ENCODE assay signal across 8 cellular contexts in genomic region chr15:98779463-98780071, GRCh38.
DNase-seq lines count a peak whose midpoint lies in the region; ATAC-seq and TF ChIP-seq lines count a peak whose summit lies in the region.

No MANE protein-coding gene starts in this region.

- H3K36me3 Mint-ChIP-seq in osteocyte (ENCODE audit: unreplicated experiment), result no peaks in the 10 kb centered on the region

- peaks cover 34% of the 10 kb centered on the region for H3K4me1 Mint-ChIP-seq in osteocyte (ENCODE audit: unreplicated experiment)

- TF ChIP-seq CTCF in DOHH2 (IDR thresholded peaks at IDR 0.05; ENCODE audit: low read depth, low read length, poor library complexity, severe bottlenecking), result peak; percentile 97
- peak; percentile 100 for TF ChIP-seq CTCF in RWPE2 (IDR thresholded peaks at IDR 0.05; ENCODE audit: poor library complexity, severe bottlenecking)
- peak; percentile 92 for TF ChIP-seq CTCF in foreskin keratinocyte (conservative IDR thresholded peaks at IDR 0.05)
- peak; percentile 95 for TF ChIP-seq CTCF in osteocyte (IDR thresholded peaks at IDR 0.05)
- TF ChIP-seq CTCF in tibial artery (IDR thresholded peaks at IDR 0.05), result peak; percentile 79 to 88

- H3K9me3 ChIP-seq in DOHH2 (ENCODE audit: control insufficient read depth, insufficient read depth, low read length) (no peaks in the 10 kb centered on the region), HUES64 (ENCODE audit: insufficient read depth, low read depth, low read length) (no peaks in the 10 kb centered on the region), RWPE2 (ENCODE audit: severe bottlenecking) (no peaks in the 10 kb centered on the region), tibial artery (no peaks in the 10 kb centered on the region)

- DNase-seq in RWPE2 (ENCODE audit: low spot score), result no peak
- DNase-seq in activated T-helper 9 cell treated with anti-CD3 and anti-CD28 coated beads, Interleukin-2, amount 50 U/mL, for 16 hours (ENCODE audit: low read depth), result peak; percentile 52
- peak in 1 of 2 donors; percentile 72 for DNase-seq in foreskin keratinocyte
- DNase-seq in osteocyte (ENCODE audit: extremely low spot score, unreplicated experiment), result peak; percentile 87
- peak; percentile 58 to 83 for DNase-seq in tibial artery

- intact Hi-C loops in tibial artery (cut with DNase I; ENCODE audit: low total_unique reads), result loop anchor here (2.0 to 10.0 kb wide), 4 partner anchors 65 to 297 kb away; no protein-coding TSS in a partner anchor

- H3K9me3 Mint-ChIP-seq in osteocyte (ENCODE audit: unreplicated experiment), result no peaks in the 10 kb centered on the region

- no peaks in the 10 kb centered on the region for H3K9me2 ChIP-seq in DOHH2 (replicated peaks; ENCODE audit: control insufficient read depth, low read length)

- H3K4me3 ChIP-seq in DOHH2 (ENCODE audit: low read length) (no peak overlapping the region), HUES64 (ENCODE audit: low read length) (no peak overlapping the region), RWPE2 (ENCODE audit: severe bottlenecking) (no peak overlapping the region), tibial artery (no peak overlapping the region)

- peak overlapping the region; percentile 58 for H3K27ac Mint-ChIP-seq in osteocyte (ENCODE audit: unreplicated experiment)

- 0 out of 2 replicates have a peak, but pooled peaks cover 4% of the 10 kb centered on the region for H4K20me1 ChIP-seq in DOHH2 (ENCODE audit: control insufficient read depth, insufficient read depth, low read depth, low read length)

- H3K79me2 ChIP-seq in DOHH2 (ENCODE audit: control insufficient read depth, low read length), result no peaks in the 10 kb centered on the region

- no peaks in the 10 kb centered on the region for H3F3A ChIP-seq in DOHH2 (ENCODE audit: control insufficient read depth, insufficient read depth)

- H3K27me3 ChIP-seq in DOHH2 (ENCODE audit: control insufficient read depth, low read length) (no peaks in the 10 kb centered on the region), HUES64 (ENCODE audit: insufficient read depth, low read length) (no peaks in the 10 kb centered on the region), RWPE2 (ENCODE audit: insufficient read depth, poor library complexity, severe bottlenecking) (no peaks in the 10 kb centered on the region), foreskin keratinocyte (no peaks in the 10 kb centered on the region), tibial artery (no peaks in the 10 kb centered on the region)

- peak; percentile 86 for ATAC-seq in GM21526 (IDR thresholded peaks at IDR 0.05; ENCODE audit: low FRiP score, unreplicated experiment)
- ATAC-seq in RWPE2 (ENCODE audit: low read depth), result peak; percentile 68
- ATAC-seq in foreskin keratinocyte, result peak; percentile 72

- H3K36me3 ChIP-seq in DOHH2 (ENCODE audit: control insufficient read depth, low read length) (no peaks in the 10 kb centered on the region), HUES64 (ENCODE audit: insufficient read depth, low read length) (no peaks in the 10 kb centered on the region), RWPE2 (ENCODE audit: low read depth) (0 out of 2 replicates have a peak, but pooled peaks cover 3% of the 10 kb centered on the region), tibial artery (no peaks in the 10 kb centered on the region)

- no peak overlapping the region for H3K4me2 ChIP-seq in DOHH2 (ENCODE audit: low read length)

- no peak overlapping the region for H3K9ac ChIP-seq in HUES64 (ENCODE audit: low read depth, low read length)

- H3K4me3 Mint-ChIP-seq in osteocyte (ENCODE audit: unreplicated experiment), result no peak overlapping the region

- H3K4me1 ChIP-seq in DOHH2 (ENCODE audit: control insufficient read depth, low read length), result peaks cover 16% of the 10 kb centered on the region; the same call in 1 of the 2 replicates
- peaks cover 44% of the 10 kb centered on the region for H3K4me1 ChIP-seq in HUES64 (ENCODE audit: insufficient read depth, low read length)
- H3K4me1 ChIP-seq in RWPE2 (ENCODE audit: insufficient read depth, poor library complexity, severe bottlenecking), result peaks cover 28% of the 10 kb centered on the region
- H3K4me1 ChIP-seq in foreskin keratinocyte, result peaks cover 13% of the 10 kb centered on the region
- H3K4me1 ChIP-seq in tibial artery, result peaks cover 0 to 70% (median 32%) of the 10 kb centered on the region in 4 donors

- WGBS in HUES64, result 18% methylated on average over 15 of the region's 16 CpGs

- no peaks in the 10 kb centered on the region for H3K27me3 Mint-ChIP-seq in osteocyte (ENCODE audit: unreplicated experiment)

- no peak overlapping the region for H3K27ac ChIP-seq in DOHH2 (ENCODE audit: low read depth, low read length)
- peak overlapping the region; percentile 0; the same call in 1 of the 2 replicates for H3K27ac ChIP-seq in HUES64 (ENCODE audit: low read depth, low read length)
- H3K27ac ChIP-seq in RWPE2 (ENCODE audit: poor library complexity, severe bottlenecking), result peak overlapping the region; percentile 37
- H3K27ac ChIP-seq in foreskin keratinocyte, result peak overlapping the region; percentile 4
- H3K27ac ChIP-seq in tibial artery, result peak overlapping the region; percentile 8 to 31
